17 cellular contexts compared by ENCODE assay signal in the genomic region with DNA sequence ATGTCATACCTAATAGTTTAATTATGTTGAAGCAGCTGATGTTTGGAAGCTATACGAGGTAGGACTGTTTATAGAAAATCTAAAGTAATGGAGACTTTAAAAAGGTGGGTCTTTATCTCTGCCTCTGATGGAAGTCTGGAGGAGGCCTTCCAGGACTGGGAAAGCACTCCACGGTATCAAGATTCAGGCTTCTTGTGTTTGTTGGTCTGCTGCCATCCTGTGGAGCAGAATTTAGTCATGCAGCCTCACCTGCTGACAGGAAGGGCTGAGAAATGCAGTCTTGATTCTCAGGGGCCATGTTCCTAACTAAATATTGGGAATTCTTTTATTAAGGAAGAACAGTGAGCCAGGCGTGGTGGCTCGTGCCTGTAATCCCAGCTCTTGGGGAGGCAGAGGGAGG. TPM values are rescaled to one million over a fixed set of nuclear protein-coding genes. Genes with fewer than 3 reads are reported as not detected.
DNase-seq lines count a peak whose midpoint lies in the region; ATAC-seq, FAIRE-seq and TF ChIP-seq lines count a peak whose summit lies in the region.
"Had no signal": no experiment of that assay in that cellular context is flagged by ENCODE, and none has a peak within 500 bp of the region (broad histone marks: within the 10 kb centered on the region; RNA-seq: fewer than 3 reads in every experiment).

No MANE protein-coding gene starts in this region.

- ATAC-seq in PC-3 (peak; percentile 59), HG03521 (IDR thresholded peaks at IDR 0.05; ENCODE audit: unreplicated experiment) (no peak), HG03442 (IDR thresholded peaks at IDR 0.05; ENCODE audit: unreplicated experiment) (no peak)

- H3K4me1 Mint-ChIP-seq in osteocyte (ENCODE audit: unreplicated experiment) = peaks cover 29% of the 10 kb centered on the region
- H3K4me1 Mint-ChIP-seq: IgD-negative memory B cell had no signal

- H3K27ac Mint-ChIP-seq in osteocyte (ENCODE audit: unreplicated experiment) = peak overlapping the region; percentile 64
- H3K27ac Mint-ChIP-seq: IgD-negative memory B cell had no signal

- TF ChIP-seq CTCF in PC-3 (conservative IDR thresholded peaks at IDR 0.05; ENCODE audit: low read depth, low read length) (peak; percentile 43), choroid plexus epithelial cell (conservative IDR thresholded peaks at IDR 0.05; ENCODE audit: low read depth, low read length) (peak; percentile 24), osteocyte (IDR thresholded peaks at IDR 0.05) (no peak)

- H3F3A ChIP-seq in PC-3 (ENCODE audit: low read length, unreplicated experiment) = peaks cover 9% of the 10 kb centered on the region

- no peaks in the 10 kb centered on the region for H3K27me3 Mint-ChIP-seq in osteocyte (ENCODE audit: unreplicated experiment)
- H3K27me3 Mint-ChIP-seq: IgD-negative memory B cell had no signal

- H3K9me2 ChIP-seq in PC-3 (replicated peaks; ENCODE audit: low read length) = no peaks in the 10 kb centered on the region

- peaks cover 77% of the 10 kb centered on the region for H3K36me3 ChIP-seq in PC-3 (ENCODE audit: low read depth, low read length)

- CTCF ChIA-PET in PC-3 (lab: Charles Lee) = no interaction called here

- H3K4me1 ChIP-seq in PC-3 (ENCODE audit: insufficient read depth, low read length) = peaks cover 34% of the 10 kb centered on the region

- no peaks in the 10 kb centered on the region for H3K9me3 Mint-ChIP-seq in osteocyte (ENCODE audit: unreplicated experiment)
- H3K9me3 Mint-ChIP-seq: IgD-negative memory B cell had no signal

- TF ChIP-seq POLR2A in H54 (IDR thresholded peaks at IDR 0.05; ENCODE audit: low read depth, low read length) = no peak

- intact Hi-C loops in PC-3 (cut with micrococcal nuclease) = no loop called here

- no peak overlapping the region for H3K4me3 Mint-ChIP-seq in osteocyte (ENCODE audit: unreplicated experiment)
- H3K4me3 Mint-ChIP-seq: IgD-negative memory B cell had no signal

- peaks cover 1% of the 10 kb centered on the region for H3K79me2 ChIP-seq in PC-3 (ENCODE audit: low read length)

- peak overlapping the region; percentile 18; the same call in 1 of the 2 replicates for H3K27ac ChIP-seq in PC-3 (ENCODE audit: low read length)
- H3K27ac ChIP-seq: SJSA1 had no signal

- no peaks in the 10 kb centered on the region for H4K20me1 ChIP-seq in PC-3 (ENCODE audit: low read length)

- no peak overlapping the region for H3K4me3 ChIP-seq in PC-3 (ENCODE audit: low read length)
- no peak overlapping the region for H3K4me3 ChIP-seq in choroid plexus epithelial cell (ENCODE audit: low read depth, low read length)
- H3K4me3 ChIP-seq: SJSA1 had no signal

- no peaks in the 10 kb centered on the region for H3K9me3 ChIP-seq in PC-3 (ENCODE audit: low read length)
- H3K9me3 ChIP-seq: SJSA1 had no signal

- H3K4me2 ChIP-seq in PC-3 (ENCODE audit: low read length) = no peak overlapping the region

- no peak overlapping the region for H3K9ac ChIP-seq in PC-3 (ENCODE audit: low read length)

- no peak for DNase-seq in H54 (ENCODE audit: insufficient read length, low spot score)
- DNase-seq in PC-3 = peak; percentile 61
- peak; percentile 53 for DNase-seq in choroid plexus epithelial cell (ENCODE audit: low read depth)
- DNase-seq in osteocyte (ENCODE audit: extremely low spot score, unreplicated experiment) = no peak
- no peak for DNase-seq in germinal center (ENCODE audit: low spot score)
- DNase-seq: COR-L47, EL, Kasumi-1, MV-4-11, NCI-H1417, NCI-H187 treated with DMSO at 0.1 percent for 48 hours, NCI-H446 treated with DMSO at 0.1 percent for 48 hours had no signal

- H3K27me3 ChIP-seq in PC-3 (ENCODE audit: low read length) = no peaks in the 10 kb centered on the region
- H3K27me3 ChIP-seq: SJSA1 had no signal

- no TSS peak for BruUV-seq in PC-3 (replicated peaks; lab: Mats Ljungman, UMichigan)

- no peak overlapping the region for H2AFZ ChIP-seq in PC-3 (ENCODE audit: low read length)

- FAIRE-seq in H54 (lab: Jason Lieb, UNC) = peak; percentile 89
- FAIRE-seq: H1 had no signal

- peaks cover 69% of the 10 kb centered on the region for H3K36me3 Mint-ChIP-seq in osteocyte (ENCODE audit: unreplicated experiment)

- POLR2A ChIA-PET in PC-3 (lab: Charles Lee; ENCODE audit: unreplicated experiment) = interaction anchor here (0.6 kb wide), 1 partner anchor 13 kb away, joined by 3 read pairs; no protein-coding TSS in a partner anchor

RNA-seq across cellular contexts. Expression of gene SPDL1, which starts 15.9 kb away (rescaled TPM):
- total RNA-seq in PC-3 (2014; rRNA removed) (29.9 and 38.8 TPM in 2 replicates), osteocyte (40.4 and 40.5 TPM in 2 replicates)

RNA-seq across cellular contexts. Expression of gene DOCK2, which starts 37.6 kb away (rescaled TPM):
- total RNA-seq in PC-3 (2014; rRNA removed) = 0.26 and 0.58 TPM in 2 replicates
- 11.6 and 12.4 TPM in 2 replicates for total RNA-seq in osteocyte

Comparison
In these comparisons a context has a peak if more than half of its experiments do, and no peak if none do; other contexts are left out.
1. DNase-seq: peak in PC-3 (single experiment) and choroid plexus epithelial cell (single experiment); none in H54 (single experiment), osteocyte (single experiment) and germinal center (single experiment).